In genomic region chr1:229624521-229624905, GRCh38 we compare ENCODE assay signal across 8 cellular contexts. TPM values are rescaled to one million over a fixed set of nuclear protein-coding genes. Genes with fewer than 3 reads are reported as not detected.
DNase-seq lines count a peak whose midpoint lies in the region; ATAC-seq, FAIRE-seq and TF ChIP-seq lines count a peak whose summit lies in the region.

No MANE protein-coding gene starts in this region.

- TF ChIP-seq POLR2A in K562 (conservative IDR thresholded peaks at IDR 0.05): no peak

- no peak for TF ChIP-seq EP300 in K562 (IDR thresholded peaks at IDR 0.05; ENCODE audit: low read length)

- no peak overlapping the region for H2BK5ac ChIP-seq in mesendoderm (ENCODE audit: low read length)

- H3K4me1 ChIP-seq in K562 (replicated peaks in 1 of 2; ENCODE audit: control insufficient read depth in 2 of 2, insufficient read depth in 2 of 2, low read length in 2 of 2) (peaks cover 15 to 30% of the 10 kb centered on the region in 2 experiments; a peak in 4 of 5 replicates), mesendoderm (ENCODE audit: control insufficient read depth, low read depth, low read length) (peaks cover 6% of the 10 kb centered on the region), urinary bladder (ENCODE audit: insufficient read depth) (no peaks in the 10 kb centered on the region)

- peak overlapping the region; percentile 93 for H3K4me3 Mint-ChIP-seq in activated naive CD4-positive, alpha-beta T cell treated with anti-CD3 and anti-CD28 coated beads, Interleukin-2, amount 50 U/mL, for 24 hours

- in situ Hi-C loops in K562 (cut with MboI): no loop called here

- H3K79me2 ChIP-seq in K562 (ENCODE audit: control insufficient read depth, insufficient read depth, low read length) (peaks cover 91% of the 10 kb centered on the region), mesendoderm (ENCODE audit: control insufficient read depth, insufficient read depth, low read length) (peaks cover 56% of the 10 kb centered on the region)

- no peak overlapping the region for H2BK120ac ChIP-seq in mesendoderm (ENCODE audit: low read depth, low read length)

- no peak overlapping the region for H3K23ac ChIP-seq in mesendoderm (ENCODE audit: low read length)

- no peak for TF ChIP-seq CTCF in K562 (IDR thresholded peaks at IDR 0.05 in 2 of 3, conservative IDR thresholded peaks at IDR 0.05 in 1 of 3; ENCODE audit: insufficient read depth in 2 of 3, low read depth in 1 of 3, low read length in 3 of 3)
- TF ChIP-seq CTCF in D721Med (IDR thresholded peaks at IDR 0.05; ENCODE audit: insufficient read depth, missing control alignments): no peak

- intact Hi-C loops in K562 (cut with micrococcal nuclease): loop anchor here (5.0 kb wide), 1 partner anchor 52 kb away; no protein-coding TSS in a partner anchor

- H3K36me3 Mint-ChIP-seq in activated naive CD4-positive, alpha-beta T cell treated with anti-CD3 and anti-CD28 coated beads, Interleukin-2, amount 50 U/mL, for 24 hours: peaks cover 8% of the 10 kb centered on the region

- TF ChIP-seq RAD21 in K562 (CRISPR knock-in tag; conservative IDR thresholded peaks at IDR 0.05 in 1 of 2, IDR thresholded peaks at IDR 0.05 in 1 of 2): no peak

- no peaks in the 10 kb centered on the region for H3K9me1 ChIP-seq in K562 (ENCODE audit: control insufficient read depth, insufficient read depth, low read length)

- H3K36me3 ChIP-seq in K562 (ENCODE audit: control insufficient read depth, insufficient read depth, low read length) (peaks cover 14% of the 10 kb centered on the region), mesendoderm (ENCODE audit: control insufficient read depth, insufficient read depth, low read length) (no peaks in the 10 kb centered on the region), urinary bladder (ENCODE audit: insufficient read depth) (no peaks in the 10 kb centered on the region)

- CTCF ChIA-PET in K562 (lab: Yijun Ruan, JAX; ENCODE audit: low intra/inter-chr PET ratio): no interaction called here

- H2BK15ac ChIP-seq in mesendoderm (replicated peaks; ENCODE audit: low read depth): no peak overlapping the region

- no peak overlapping the region for H4K5ac ChIP-seq in mesendoderm (ENCODE audit: low read length)

- ATAC-seq in K562: no peak

- no peak overlapping the region; the same call in 2 of the 3 replicates for H3K27ac ChIP-seq in K562 (ENCODE audit: extremely low read depth, low read depth, low read length)
- no peak overlapping the region for H3K27ac ChIP-seq in mesendoderm (ENCODE audit: low read depth, low read length)
- H3K27ac ChIP-seq in urinary bladder (ENCODE audit: low read depth): no peak overlapping the region

- H3K9me3 Mint-ChIP-seq in activated naive CD4-positive, alpha-beta T cell treated with anti-CD3 and anti-CD28 coated beads, Interleukin-2, amount 50 U/mL, for 24 hours: no peaks in the 10 kb centered on the region

- FAIRE-seq in K562 (lab: Jason Lieb, UNC) (no peak), D721Med (lab: Jason Lieb, UNC) (no peak)

- no peak overlapping the region for H4K8ac ChIP-seq in mesendoderm (ENCODE audit: low read depth, low read length)

- H3K4ac ChIP-seq in mesendoderm (ENCODE audit: low read depth, low read length): no peak overlapping the region

- H3K79me1 ChIP-seq in mesendoderm (ENCODE audit: low read length): peaks cover 30% of the 10 kb centered on the region

- POLR2A ChIA-PET in K562 (lab: Yijun Ruan, JAX): interaction anchor here (1.0 to 1.5 kb wide), 7 partner anchors 9 to 66 kb away, joined by 3 to 6 read pairs (median 4); partner anchors contain the start of gene ABCB10

- H4K20me1 ChIP-seq in K562 (replicated peaks; ENCODE audit: control insufficient read depth, insufficient read depth, low read length): peaks cover 26% of the 10 kb centered on the region

- peak overlapping the region; percentile 99 for H3K56ac ChIP-seq in mesendoderm (ENCODE audit: low read length)

- WGBS in K562 (ENCODE audit: insufficient coverage, low coverage, missing lambda C conversion rate): 28% methylated on average over 5 of the region's 5 CpGs
- WGBS in mesendoderm (ENCODE audit: extremely low coverage, insufficient coverage, low lambda C conversion rate): no CpG with 5 or more reads among the region's 5 CpGs
- 50% methylated on average over 5 of the region's 5 CpGs for WGBS in urinary bladder

- H3K9ac ChIP-seq in K562 (ENCODE audit: insufficient read depth in 1 of 2, low read depth in 2 of 2, low read length in 2 of 2) (peak overlapping the region; percentile 62 to 93; a peak in 3 of 4 replicates), mesendoderm (ENCODE audit: low read length) (peak overlapping the region; percentile 94)

- no TSS peak for BruUV-seq in K562 (replicated peaks; lab: Mats Ljungman, UMichigan)

- peak overlapping the region; percentile 83; the same call in 1 of the 2 replicates for H2AFZ ChIP-seq in K562 (ENCODE audit: low read depth, low read length)

- H3K4me2 ChIP-seq in K562 (ENCODE audit: insufficient read depth, low read length) (peak overlapping the region; percentile 99), mesendoderm (ENCODE audit: low read length) (peak overlapping the region; percentile 100)

- no peak overlapping the region for H3K18ac ChIP-seq in mesendoderm (ENCODE audit: low read length)

- H3K27me3 ChIP-seq in K562 (ENCODE audit: control insufficient read depth in 2 of 2, insufficient read depth in 2 of 2, low read length in 2 of 2) (no peaks in the 10 kb centered on the region), mesendoderm (ENCODE audit: insufficient read depth, low read length, poor library complexity) (no peaks in the 10 kb centered on the region)

- no peaks in the 10 kb centered on the region for H3K27me3 Mint-ChIP-seq in activated naive CD4-positive, alpha-beta T cell treated with anti-CD3 and anti-CD28 coated beads, Interleukin-2, amount 50 U/mL, for 24 hours

- H3K27ac Mint-ChIP-seq in activated naive CD4-positive, alpha-beta T cell treated with anti-CD3 and anti-CD28 coated beads, Interleukin-2, amount 50 U/mL, for 24 hours: peak overlapping the region; percentile 72

- DNase-seq in activated naive CD4-positive, alpha-beta T cell treated with Interleukin-2 at 50 U/mL for 16 hours: no peak
- DNase-seq in K562 (ENCODE audit: extremely low read depth in 1 of 4, low spot score in 3 of 4) (no peak), mesendoderm (no peak), D721Med (ENCODE audit: insufficient read length, low spot score) (no peak), NCI-H146 treated with DMSO at 0.1 percent for 48 hours (lab: John Stamatoyannopoulos, UW; ENCODE audit: unreplicated experiment) (no peak), GM03348 (ENCODE audit: low spot score) (no peak)

- H3K9me3 ChIP-seq in K562 (replicated peaks; ENCODE audit: control insufficient read depth, insufficient read depth, low read depth, low read length): no peaks in the 10 kb centered on the region

- H2AK5ac ChIP-seq in mesendoderm (ENCODE audit: low read length): no peak overlapping the region

- peak overlapping the region; percentile 66 for H3K4me3 ChIP-seq in K562
- H3K4me3 ChIP-seq in mesendoderm (ENCODE audit: low read length): peak overlapping the region; percentile 95
- peak overlapping the region; percentile 97 for H3K4me3 ChIP-seq in urinary bladder (ENCODE audit: low read depth, low read length)

- H3K4me1 Mint-ChIP-seq in activated naive CD4-positive, alpha-beta T cell treated with anti-CD3 and anti-CD28 coated beads, Interleukin-2, amount 50 U/mL, for 24 hours: peaks cover 76% of the 10 kb centered on the region

TF ChIP-seq in K562, 482 proteins besides CTCF, POLR2A, EP300 and RAD21 (continues in another document):
- TF ChIP-seq NELFE (IDR thresholded peaks at IDR 0.05; ENCODE audit: insufficient read depth, insufficient read length): no peak

RNA-seq across cellular contexts. Expression of gene TAF5L, which starts 1.4 kb away (rescaled TPM):
- 30.3 and 33.2 TPM in 2 replicates for total RNA-seq in K562 (2011; cell fraction: chromatin; rRNA removed; ENCODE audit: low replicate concordance)
- 21.0 and 33.4 TPM in 2 replicates for total RNA-seq in K562 (2011; cell fraction: nucleolus; rRNA removed)
- total RNA-seq in K562 (2011; cell fraction: nucleoplasm; rRNA removed): 30.2 and 34.2 TPM in 2 replicates
- total RNA-seq in K562 (2014; rRNA removed) (19.3 and 22.1 TPM in 2 replicates), K562 (2014; rRNA removed; fragmentation: Illumina TruSeq; extraction: Trizol) (23.3 and 23.7 TPM in 2 replicates), K562 (2015; rRNA removed; fragmentation: Illumina TruSeq; extraction: Trizol) (23.8 and 25.9 TPM in 2 replicates), K562 (2021) (26.2 and 28.0 TPM in 2 replicates), urinary bladder (18.1 TPM)
- polyA plus RNA-seq in K562 (2011; rRNA removed) (27.6 and 34.2 TPM in 2 replicates), K562 (2014; fragmentation: Illumina TruSeq; extraction: Trizol) (32.5 and 33.6 TPM in 2 replicates), K562 (2014; fragmentation: Nextera tagmentation; extraction: Ambion mirVana) (1 to 10 TPM; 2.2 to 3.2 TPM), K562 (2014; rRNA removed) (23.2 and 27.0 TPM in 2 replicates), urinary bladder (19.3 TPM)
- polyA plus RNA-seq in K562 (2011; cell fraction: cytosol; rRNA removed): 29.7 and 32.1 TPM in 2 replicates
- polyA plus RNA-seq in K562 (2011; cell fraction: nucleus; rRNA removed): 25.3 and 33.4 TPM in 2 replicates
- 17.4 and 22.2 TPM in 2 replicates for polyA plus RNA-seq in K562 (2012)
- polyA minus RNA-seq in K562 (2011; rRNA and poly(A)+ RNA removed): 34.4 and 42.9 TPM in 2 replicates
- 17.0 and 20.6 TPM in 2 replicates for polyA minus RNA-seq in K562 (2011; cell fraction: cytosol; rRNA and poly(A)+ RNA removed)
- 16.3 and 17.8 TPM in 2 replicates for polyA minus RNA-seq in K562 (2011; cell fraction: nucleus; rRNA and poly(A)+ RNA removed)
- 22.2 TPM for polyA plus RNA-seq in mesendoderm (2013, experiment 1 of 2)
- polyA plus RNA-seq in mesendoderm (2013, experiment 2 of 2): 21.6 TPM

RNA-seq across cellular contexts. Expression of gene URB2, which starts 1.5 kb away (rescaled TPM):
- 69.7 and 74.5 TPM in 2 replicates for total RNA-seq in K562 (2011; cell fraction: chromatin; rRNA removed; ENCODE audit: low replicate concordance)
- total RNA-seq in K562 (2011; cell fraction: nucleolus; rRNA removed): 45.5 and 48.0 TPM in 2 replicates
- 44.4 and 45.0 TPM in 2 replicates for total RNA-seq in K562 (2011; cell fraction: nucleoplasm; rRNA removed)
- total RNA-seq in K562 (2014; rRNA removed): 21.3 and 25.6 TPM in 2 replicates
- 23.2 and 25.2 TPM in 2 replicates for total RNA-seq in K562 (2014; rRNA removed; fragmentation: Illumina TruSeq; extraction: Trizol)
- 28.0 and 28.3 TPM in 2 replicates for total RNA-seq in K562 (2015; rRNA removed; fragmentation: Illumina TruSeq; extraction: Trizol)
- total RNA-seq in K562 (2021): 27.6 and 31.3 TPM in 2 replicates
- 15.0 and 19.0 TPM in 2 replicates for polyA plus RNA-seq in K562 (2011; rRNA removed)
- polyA plus RNA-seq in K562 (2011; cell fraction: cytosol; rRNA removed): 13.4 and 16.4 TPM in 2 replicates
- polyA plus RNA-seq in K562 (2011; cell fraction: nucleus; rRNA removed): 19.1 and 24.7 TPM in 2 replicates
- 6.8 and 14.3 TPM in 2 replicates for polyA plus RNA-seq in K562 (2012)
- polyA plus RNA-seq in K562 (2014; fragmentation: Illumina TruSeq; extraction: Trizol): 17.9 and 18.3 TPM in 2 replicates
- polyA plus RNA-seq in K562 (2014; fragmentation: Nextera tagmentation; extraction: Ambion mirVana): 1 to 10 TPM; 2.8 to 3.8 TPM
- polyA plus RNA-seq in K562 (2014; rRNA removed): 12.9 and 14.7 TPM in 2 replicates
- polyA minus RNA-seq in K562 (2011; rRNA and poly(A)+ RNA removed): 41.7 and 50.1 TPM in 2 replicates
- polyA minus RNA-seq in K562 (2011; cell fraction: cytosol; rRNA and poly(A)+ RNA removed): 18.9 and 26.2 TPM in 2 replicates
- 30.6 and 33.9 TPM in 2 replicates for polyA minus RNA-seq in K562 (2011; cell fraction: nucleus; rRNA and poly(A)+ RNA removed)
- polyA plus RNA-seq in mesendoderm (2013, experiment 1 of 2): 13.5 TPM
- polyA plus RNA-seq in mesendoderm (2013, experiment 2 of 2): 13.5 TPM
- 8.0 TPM for total RNA-seq in urinary bladder
- 4.0 TPM for polyA plus RNA-seq in urinary bladder
